In the genomic region with DNA sequence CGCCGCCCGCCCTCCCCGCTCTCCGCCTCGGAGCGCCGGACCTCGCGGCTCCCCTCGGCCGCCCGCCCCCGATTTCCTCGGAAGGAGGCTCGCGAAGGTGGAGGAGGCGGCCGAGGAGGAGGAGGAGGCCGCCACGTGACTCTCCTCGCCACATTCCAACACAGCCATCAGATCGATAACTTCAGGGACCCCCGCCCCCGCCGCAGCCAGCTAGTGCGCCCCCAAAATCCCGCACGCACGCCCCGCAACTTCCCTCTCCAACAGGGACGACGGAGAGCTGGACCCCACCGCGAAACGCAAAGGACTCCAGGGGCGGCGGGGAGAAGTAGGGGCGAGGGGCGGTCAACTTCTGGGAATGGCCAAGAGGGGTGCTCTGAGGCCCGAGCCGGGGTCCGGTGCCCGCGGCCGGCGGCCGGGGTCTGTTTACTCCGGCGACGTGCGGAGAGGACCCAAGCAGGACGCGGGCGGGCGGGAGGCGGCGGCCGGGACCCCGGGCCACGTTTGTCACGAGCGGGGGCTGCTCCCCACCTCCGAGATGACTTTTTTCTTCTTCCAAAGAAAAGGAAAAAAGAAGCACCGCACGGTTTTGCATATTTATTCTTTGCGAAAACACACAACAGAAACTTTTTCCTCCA, we compare ENCODE assay signal across 8 cellular contexts. TPM values are rescaled to one million over a fixed set of nuclear protein-coding genes. Genes with fewer than 3 reads are reported as not detected.
DNase-seq lines count a peak whose midpoint lies in the region; ATAC-seq lines count a peak whose summit lies in the region.

No MANE protein-coding gene starts in this region.

- H3K4me1 ChIP-seq in endocrine pancreas (ENCODE audit: control insufficient read depth, insufficient read depth, low read length) = no peaks in the 10 kb centered on the region
- H3K4me1 ChIP-seq in naive thymus-derived CD4-positive, alpha-beta T cell (ENCODE audit: control insufficient read depth in 2 of 2, insufficient read depth in 2 of 2, low read length in 2 of 2) = peaks cover 0 to 11% of the 10 kb centered on the region in 2 donors

- no peak overlapping the region for H3K9ac ChIP-seq in endocrine pancreas (ENCODE audit: control insufficient read depth, insufficient read depth, low read length)

- H3K36me3 Mint-ChIP-seq in naive thymus-derived CD4-positive, alpha-beta T cell = peaks cover 0 to 3% (median 0%) of the 10 kb centered on the region in 5 donors

- no peaks in the 10 kb centered on the region for H3K9me3 ChIP-seq in endocrine pancreas (ENCODE audit: control insufficient read depth, low read length)
- H3K9me3 ChIP-seq in naive thymus-derived CD4-positive, alpha-beta T cell (ENCODE audit: control insufficient read depth in 2 of 3, low read length in 3 of 3) = no peaks in the 10 kb centered on the region

- H3K27me3 Mint-ChIP-seq in naive thymus-derived CD4-positive, alpha-beta T cell = peaks cover 72 to 81% (median 73%) of the 10 kb centered on the region in 5 donors

- DNase-seq in D341Med (ENCODE audit: low spot score) = peak; percentile 51
- peak; percentile 42 for DNase-seq in OCI-M1 (lab: John Stamatoyannopoulos, UW)
- DNase-seq in naive thymus-derived CD4-positive, alpha-beta T cell = peak in 1 of 9 donors; percentile 22
- DNase-seq in NOMO-1 treated with DMSO at 0.1 percent for 48 hours (lab: John Stamatoyannopoulos, UW; ENCODE audit: unreplicated experiment) = no peak
- DNase-seq in retina = no peak
- DNase-seq in NCI-H128 (lab: John Stamatoyannopoulos, UW; ENCODE audit: unreplicated experiment) = no peak

- H3K4me1 Mint-ChIP-seq in naive thymus-derived CD4-positive, alpha-beta T cell = peaks cover 9 to 27% (median 17%) of the 10 kb centered on the region in 7 donors

- H3K4me3 ChIP-seq in endocrine pancreas (ENCODE audit: control insufficient read depth, insufficient read depth, low read length) = peak overlapping the region; percentile 14
- H3K4me3 ChIP-seq in naive thymus-derived CD4-positive, alpha-beta T cell (ENCODE audit: low read length) = peak overlapping the region; percentile 49

- peak overlapping the region; percentile 79 to 90 (median 84) for H3K4me3 Mint-ChIP-seq in naive thymus-derived CD4-positive, alpha-beta T cell

- H3K27me3 ChIP-seq in endocrine pancreas (ENCODE audit: control insufficient read depth, insufficient read depth, low read length) = peaks cover 9% of the 10 kb centered on the region
- H3K27me3 ChIP-seq in naive thymus-derived CD4-positive, alpha-beta T cell (ENCODE audit: control insufficient read depth in 2 of 2, insufficient read depth in 2 of 2, low read length in 2 of 2) = peaks cover 6 to 29% of the 10 kb centered on the region in 2 donors

- no peaks in the 10 kb centered on the region for H3K36me3 ChIP-seq in endocrine pancreas (ENCODE audit: control insufficient read depth, insufficient read depth, low read length)
- no peaks in the 10 kb centered on the region for H3K36me3 ChIP-seq in naive thymus-derived CD4-positive, alpha-beta T cell (ENCODE audit: control insufficient read depth in 2 of 3, insufficient read depth in 3 of 3, low read length in 3 of 3)

- no peak for ATAC-seq in naive thymus-derived CD4-positive, alpha-beta T cell
- no peak for ATAC-seq in HG03439 (IDR thresholded peaks at IDR 0.05; ENCODE audit: unreplicated experiment)

- intact Hi-C loops in naive thymus-derived CD4-positive, alpha-beta T cell (cut with micrococcal nuclease) = loop anchor here in 1 of 2 donors (10.0 kb wide), 2 partner anchors 955 to 1305 kb away; partner anchors contain the start of gene OSBPL1A

- peaks cover 0 to 23% (median 0%) of the 10 kb centered on the region in 11 donors for H3K9me3 Mint-ChIP-seq in naive thymus-derived CD4-positive, alpha-beta T cell

- POLR2A ChIA-PET in naive thymus-derived CD4-positive, alpha-beta T cell (lab: Charles Lee) = no interaction called here

- CTCF ChIA-PET in naive thymus-derived CD4-positive, alpha-beta T cell (lab: Charles Lee) = interaction anchor here (0.6 kb wide), 1 partner anchor 117 kb away, joined by 3 read pairs; no protein-coding TSS in a partner anchor

- no peak overlapping the region for H3K27ac ChIP-seq in naive thymus-derived CD4-positive, alpha-beta T cell (ENCODE audit: low read depth, low read length)

- no peak overlapping the region for H3K27ac Mint-ChIP-seq in naive thymus-derived CD4-positive, alpha-beta T cell

RNA-seq across cellular contexts. Expression of gene ZNF521, which starts 1.9 kb away (rescaled TPM):
- 1 to 10 TPM in 2 of 5 experiments, not detected in 3; 1.1 to 4.4 TPM for total RNA-seq in naive thymus-derived CD4-positive, alpha-beta T cell
- polyA plus RNA-seq in naive thymus-derived CD4-positive, alpha-beta T cell = not detected

Comparison
In these comparisons a context has a peak if more than half of its experiments do, and no peak if none do; other contexts are left out.
1. DNase-seq: peak in D341Med (single experiment) and OCI-M1 (single experiment); none in NOMO-1 treated with DMSO at 0.1 percent for 48 hours (single experiment), retina (single experiment) and NCI-H128 (single experiment).